In genomic region chr2:139518276-139518675, GRCh38 we compare ENCODE assay signal across 20 cellular contexts.
DNase-seq lines count a peak whose midpoint lies in the region; ATAC-seq lines count a peak whose summit lies in the region.
"Had no signal": no experiment of that assay in that cellular context is flagged by ENCODE, and none has a peak within 500 bp of the region (broad histone marks: within the 10 kb centered on the region; RNA-seq: fewer than 3 reads in every experiment).

No MANE protein-coding gene starts in this region.

- in situ Hi-C loops in G401 (cut with HindIII; ENCODE audit: low sequenced_read_pairs), result no loop called here

- ATAC-seq in HG02840 (IDR thresholded peaks at IDR 0.05; ENCODE audit: low FRiP score, unreplicated experiment), result no peak
- ATAC-seq: A549, GM12878 had no signal

- DNase-seq in G401 (ENCODE audit: low spot score) (peak; percentile 53), inferior parietal cortex (ENCODE audit: extremely low spot score) (peak; percentile 54), pons (ENCODE audit: low spot score) (peak; percentile 3), EL (no peak), NCI-H128 (lab: John Stamatoyannopoulos, UW; ENCODE audit: unreplicated experiment) (no peak)
- DNase-seq: 8988T; ACHN; AML-193; Calu3; CD4-positive, alpha-beta memory T cell; COR-L47; DMS53; DMS79 treated with DMSO at 0.1 percent for 48 hours; GDM1; GM23248; H7; HCEC 1CT had no signal

Comparison
In these comparisons a context has a peak if more than half of its experiments do, and no peak if none do; other contexts are left out.
1. DNase-seq: peak in G401 (single experiment), inferior parietal cortex (single experiment) and pons (single experiment); none in EL (single experiment) and NCI-H128 (single experiment).